8 cellular contexts compared by ENCODE assay signal in the genomic region with DNA sequence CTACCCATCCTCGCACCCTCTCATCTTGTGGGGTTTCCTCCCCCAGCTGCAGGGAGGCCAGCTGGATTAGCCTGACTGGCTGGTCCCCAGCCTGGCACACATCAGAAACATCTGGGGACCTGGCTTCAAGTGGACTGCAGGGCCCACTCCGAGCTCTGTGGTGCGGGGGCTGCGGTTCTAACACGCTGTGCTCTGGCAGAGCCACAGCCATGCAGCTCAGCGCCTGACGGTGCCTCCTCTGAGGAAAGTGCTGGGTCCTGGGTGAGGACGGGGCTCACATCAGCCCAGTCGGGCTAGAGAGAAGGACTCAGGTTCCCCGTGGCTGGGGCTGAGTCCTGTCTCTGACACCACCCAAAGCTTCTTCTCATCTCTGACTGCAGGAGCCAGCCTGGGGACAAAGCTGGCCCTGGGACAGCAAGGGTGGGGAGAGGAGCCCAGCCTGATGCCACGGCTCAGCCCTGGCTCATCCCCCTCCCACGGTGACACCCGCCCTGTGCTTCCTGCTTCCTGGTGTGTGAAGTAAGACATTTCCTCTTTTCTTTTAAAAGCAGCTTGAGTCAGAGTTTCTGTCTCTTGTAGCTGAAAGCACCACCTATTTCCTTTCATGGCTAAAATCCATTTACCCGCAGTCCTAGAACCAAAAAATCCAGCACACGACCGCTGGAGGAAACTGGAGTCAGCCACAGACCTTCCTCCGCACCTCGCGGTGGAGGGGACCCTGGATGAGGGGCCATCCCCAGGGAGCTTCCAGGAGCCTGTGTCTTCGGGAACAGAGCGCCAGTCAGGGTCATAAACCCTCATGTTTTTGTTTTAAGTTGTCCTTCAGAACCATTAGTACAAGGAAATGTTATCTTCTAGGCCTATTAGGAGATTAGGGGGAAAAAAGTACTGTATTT.
DNase-seq lines count a peak whose midpoint lies in the region; ATAC-seq, FAIRE-seq and TF ChIP-seq lines count a peak whose summit lies in the region.

No MANE protein-coding gene starts in this region.

- no peaks in the 10 kb centered on the region for H3K27me3 ChIP-seq in WERI-Rb-1 (ENCODE audit: insufficient read depth, low read depth, severe bottlenecking)

- peak overlapping the region; percentile 80 for H3K27ac Mint-ChIP-seq in activated T-helper 17 cell treated with anti-CD3 and anti-CD28 coated beads, Interleukin-2, amount 50 U/mL, for 72 hours

- peaks cover 6% of the 10 kb centered on the region for H3K27me3 Mint-ChIP-seq in activated T-helper 17 cell treated with anti-CD3 and anti-CD28 coated beads, Interleukin-2, amount 50 U/mL, for 72 hours

- peak; percentile 97 for ATAC-seq in activated T-helper 17 cell treated with anti-CD3 and anti-CD28 coated beads, Interleukin-2, amount 50 U/mL, for 72 hours (replicated peaks)
- peak; percentile 95 for ATAC-seq in left ventricle myocardium superior

- H3K4me3 Mint-ChIP-seq in activated T-helper 17 cell treated with anti-CD3 and anti-CD28 coated beads, Interleukin-2, amount 50 U/mL, for 72 hours: peak overlapping the region; percentile 76

- H3K36me3 Mint-ChIP-seq in activated T-helper 17 cell treated with anti-CD3 and anti-CD28 coated beads, Interleukin-2, amount 50 U/mL, for 72 hours (ENCODE audit: low read depth): no peaks in the 10 kb centered on the region

- peaks cover 14% of the 10 kb centered on the region for H3K4me1 Mint-ChIP-seq in activated T-helper 17 cell treated with anti-CD3 and anti-CD28 coated beads, Interleukin-2, amount 50 U/mL, for 72 hours

- H3K27ac ChIP-seq in WERI-Rb-1: no peak overlapping the region

- TF ChIP-seq POLR2A in H54 (IDR thresholded peaks at IDR 0.05; ENCODE audit: low read depth, low read length): peak; percentile 18; the same call in 1 of the 2 replicates

- DNase-seq in H54 (ENCODE audit: insufficient read length, low spot score): peak; percentile 18
- peak; percentile 95 for DNase-seq in MV-4-11 (lab: John Stamatoyannopoulos, UW)
- peak; percentile 83 for DNase-seq in left ventricle myocardium superior
- DNase-seq in stimulated activated CD4-positive, alpha-beta T cell treated with anti-CD3 and anti-CD28 coated beads, Interleukin-12 subunit alpha, Interleukin-12 subunit beta, amount 100 ng/mL, for 48 hours (ENCODE audit: low read depth in 2 of 3, low spot score in 1 of 3): peak; percentile 38 to 54 (median 39)
- no peak for DNase-seq in NCI-H187 (lab: John Stamatoyannopoulos, UW)
- no peak for DNase-seq in WERI-Rb-1

- no peaks in the 10 kb centered on the region for H3K36me3 ChIP-seq in WERI-Rb-1

- intact Hi-C loops in left ventricle myocardium superior (cut with micrococcal nuclease): no loop called here

- TF ChIP-seq CTCF in WERI-Rb-1 (IDR thresholded peaks at IDR 0.05; ENCODE audit: low read depth, low read length): no peak

- no peaks in the 10 kb centered on the region for H3K9me3 ChIP-seq in WERI-Rb-1 (ENCODE audit: severe bottlenecking)

- H3K4me3 ChIP-seq in GM08714 (ENCODE audit: low read length) (peak overlapping the region; percentile 6; the same call in 1 of the 2 replicates), WERI-Rb-1 (ENCODE audit: low read depth, low read length) (no peak overlapping the region)

- no peak for FAIRE-seq in H54 (lab: Jason Lieb, UNC)

- no peaks in the 10 kb centered on the region for H3K9me3 Mint-ChIP-seq in activated T-helper 17 cell treated with anti-CD3 and anti-CD28 coated beads, Interleukin-2, amount 50 U/mL, for 72 hours

Comparison
In these comparisons a context has a peak if more than half of its experiments do, and no peak if none do; other contexts are left out.
1. DNase-seq: peak in H54 (single experiment), MV-4-11 (single experiment), left ventricle myocardium superior (single experiment) and stimulated activated CD4-positive, alpha-beta T cell treated with anti-CD3 and anti-CD28 coated beads, Interleukin-12 subunit alpha, Interleukin-12 subunit beta, amount 100 ng/mL, for 48 hours (3 of 3); none in NCI-H187 (0 of 2) and WERI-Rb-1 (single experiment).